8 cellular contexts compared by ENCODE assay signal in the genomic region with DNA sequence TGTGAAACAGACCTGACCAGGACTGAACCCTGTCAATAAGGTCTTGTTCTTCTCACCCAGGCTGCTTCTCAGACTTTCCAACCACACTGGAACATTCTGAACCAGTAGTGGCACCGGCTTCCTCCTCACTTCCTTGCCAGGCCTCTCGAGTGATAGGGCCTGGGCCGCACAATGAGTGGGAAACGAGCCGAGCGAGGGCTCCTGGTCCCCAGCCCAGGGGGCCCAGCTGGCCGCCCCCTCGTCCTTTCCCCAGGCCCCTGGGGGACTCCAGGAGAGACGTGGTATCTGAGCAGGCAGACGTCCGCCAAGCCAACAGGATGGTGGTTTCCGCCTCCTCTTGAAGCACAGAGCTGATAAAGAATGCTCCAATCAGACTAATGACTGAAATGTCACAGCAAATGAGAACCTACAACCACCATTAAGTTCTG.
DNase-seq lines count a peak whose midpoint lies in the region; ATAC-seq and TF ChIP-seq lines count a peak whose summit lies in the region.

No MANE protein-coding gene starts in this region.

- H3K4me3 ChIP-seq in heart left ventricle, result peak overlapping the region in 7 of 12 donors; percentile 19 to 39 (median 30)
- H3K4me3 ChIP-seq in trophoblast cell (ENCODE audit: low read depth, low read length), result no peak overlapping the region

- TF ChIP-seq POLR2A in heart left ventricle (IDR thresholded peaks at IDR 0.05), result peak in 1 of 2 donors; percentile 18

- H3K4me1 ChIP-seq in heart left ventricle (peaks cover 0 to 27% (median 11%) of the 10 kb centered on the region in 12 donors), foreskin keratinocyte (no peaks in the 10 kb centered on the region), trophoblast cell (ENCODE audit: control insufficient read depth in 1 of 2, insufficient read depth in 2 of 2, low read length in 2 of 2) (peaks cover 0 to 9% of the 10 kb centered on the region in 2 experiments)

- no peaks in the 10 kb centered on the region for H3K27me3 ChIP-seq in heart left ventricle
- H3K27me3 ChIP-seq in foreskin keratinocyte, result no peaks in the 10 kb centered on the region
- no peaks in the 10 kb centered on the region for H3K27me3 ChIP-seq in trophoblast cell (ENCODE audit: insufficient read depth, low read length)

- no peak overlapping the region for H3K23ac ChIP-seq in trophoblast cell (ENCODE audit: low read length)

- no peak overlapping the region for H3K4ac ChIP-seq in trophoblast cell (ENCODE audit: low read depth, low read length)

- H2BK120ac ChIP-seq in trophoblast cell (ENCODE audit: insufficient read depth, low read length, poor library complexity), result no peak overlapping the region

- H3K9ac ChIP-seq in trophoblast cell (ENCODE audit: low read length), result no peak overlapping the region

- no peak overlapping the region for H2AK5ac ChIP-seq in trophoblast cell (ENCODE audit: low read length)

- peak; percentile 66 for ATAC-seq in GM19463 (IDR thresholded peaks at IDR 0.05; ENCODE audit: unreplicated experiment)
- peak; percentile 88 to 93 (median 92) for ATAC-seq in heart left ventricle
- ATAC-seq in foreskin keratinocyte, result no peak

- H3K36me3 ChIP-seq in heart left ventricle (no peaks in the 10 kb centered on the region), trophoblast cell (ENCODE audit: control insufficient read depth in 1 of 2, insufficient read depth in 2 of 2, low read length in 2 of 2) (no peaks in the 10 kb centered on the region)

- H3K14ac ChIP-seq in trophoblast cell (ENCODE audit: low read length), result no peak overlapping the region

- H3K27ac ChIP-seq in heart left ventricle, result peak overlapping the region; percentile 28 to 76 (median 58)
- H3K27ac ChIP-seq in foreskin keratinocyte, result no peak overlapping the region
- H3K27ac ChIP-seq in trophoblast cell (ENCODE audit: low read depth, low read length), result no peak overlapping the region

- intact Hi-C loops in heart left ventricle (cut with DNase I), result loop anchor here in 2 of 10 donors (10.0 kb wide), 2 partner anchors 67 to 507 kb away; no protein-coding TSS in a partner anchor

- no peak overlapping the region for H4K12ac ChIP-seq in trophoblast cell (ENCODE audit: low read depth, low read length)

- peak; percentile 24 to 34 for DNase-seq in activated CD4-positive, alpha-beta T cell treated with anti-CD3 and anti-CD28 coated beads for 4 hours
- DNase-seq in heart left ventricle (peak; percentile 51 to 76 (median 61)), foreskin keratinocyte (no peak), RPMI8226 (no peak), trophoblast cell (no peak), MV-4-11 (lab: John Stamatoyannopoulos, UW) (no peak)
- peak; percentile 28 to 42 for DNase-seq in stimulated activated CD8-positive, alpha-beta memory T cell treated with anti-CD3 and anti-CD28 coated beads, Interleukin-2, amount 100 ng/mL, for 48 hours (ENCODE audit: low read depth in 2 of 2)

- peaks cover 7% of the 10 kb centered on the region for H3K79me1 ChIP-seq in trophoblast cell (ENCODE audit: low read length)

- WGBS in heart left ventricle, 4 donors, result 16 to 24% (median 18%) methylated on average over 11 to 12 of the region's 12 CpGs
- whole genome bisulfite sequencing in trophoblast cell (ENCODE audit: extremely low coverage, insufficient coverage, insufficient read length), result no CpG with 5 or more reads among the region's 12 CpGs

- H3K18ac ChIP-seq in trophoblast cell (ENCODE audit: low read length), result no peak overlapping the region

- H4K8ac ChIP-seq in trophoblast cell (ENCODE audit: low read depth, low read length), result no peak overlapping the region

- H4K91ac ChIP-seq in trophoblast cell (ENCODE audit: low read depth, low read length), result no peak overlapping the region

- H2BK5ac ChIP-seq in trophoblast cell (ENCODE audit: low read depth, low read length, poor library complexity), result no peak overlapping the region

- no peak for TF ChIP-seq CTCF in heart left ventricle (IDR thresholded peaks at IDR 0.05)
- TF ChIP-seq CTCF in foreskin keratinocyte (conservative IDR thresholded peaks at IDR 0.05), result no peak

- no peaks in the 10 kb centered on the region for H3K79me2 ChIP-seq in trophoblast cell (ENCODE audit: control insufficient read depth, insufficient read depth, low read length, poor library complexity)

- H2AFZ ChIP-seq in trophoblast cell (ENCODE audit: insufficient read depth, low read length, poor library complexity), result no peak overlapping the region

- H2BK12ac ChIP-seq in trophoblast cell (ENCODE audit: low read length), result no peak overlapping the region

- H3K9me3 ChIP-seq in heart left ventricle (no peaks in the 10 kb centered on the region), trophoblast cell (ENCODE audit: insufficient read depth, low read depth, low read length) (no peaks in the 10 kb centered on the region)

- no peak overlapping the region for H3K4me2 ChIP-seq in trophoblast cell (ENCODE audit: low read length)

Comparison
In these comparisons a context has a peak if more than half of its experiments do, and no peak if none do; other contexts are left out.
1. DNase-seq: peak in activated CD4-positive, alpha-beta T cell treated with anti-CD3 and anti-CD28 coated beads for 4 hours (2 of 2), heart left ventricle (5 of 5) and stimulated activated CD8-positive, alpha-beta memory T cell treated with anti-CD3 and anti-CD28 coated beads, Interleukin-2, amount 100 ng/mL, for 48 hours (2 of 2); none in foreskin keratinocyte (0 of 2), RPMI8226 (single experiment), trophoblast cell (0 of 2) and MV-4-11 (single experiment).
2. H3K27ac ChIP-seq: peak in heart left ventricle (12 of 12); none in foreskin keratinocyte (single experiment) and trophoblast cell (single experiment).